15 cellular contexts compared by ENCODE assay signal in genomic region chr1:15459771-15460719, GRCh38. TPM values are rescaled to one million over a fixed set of nuclear protein-coding genes. Genes with fewer than 3 reads are reported as not detected.
DNase-seq lines count a peak whose midpoint lies in the region; ATAC-seq lines count a peak whose summit lies in the region.
"Had no signal": no experiment of that assay in that cellular context is flagged by ENCODE, and none has a peak within 500 bp of the region (broad histone marks: within the 10 kb centered on the region; RNA-seq: fewer than 3 reads in every experiment).

No MANE protein-coding gene starts in this region.

- H3K4me1 ChIP-seq in GM23248 (ENCODE audit: insufficient read depth) (peaks cover 13% of the 10 kb centered on the region; the same call in 1 of the 2 replicates), adipocyte (ENCODE audit: control insufficient read depth, insufficient read depth, low read length) (peaks cover 21% of the 10 kb centered on the region), trophoblast cell (ENCODE audit: control insufficient read depth in 1 of 2, insufficient read depth in 2 of 2, low read length in 2 of 2) (peaks cover 0 to 7% of the 10 kb centered on the region in 2 experiments)

- no peaks in the 10 kb centered on the region for H3F3A ChIP-seq in GM23248 (ENCODE audit: insufficient read depth)

- no peak overlapping the region for H4K91ac ChIP-seq in trophoblast cell (ENCODE audit: low read depth, low read length)

- H3K79me1 ChIP-seq in trophoblast cell (ENCODE audit: low read length): no peaks in the 10 kb centered on the region

- no peaks in the 10 kb centered on the region for H3K9me3 Mint-ChIP-seq in stimulated activated naive CD8-positive, alpha-beta T cell treated with anti-CD3 and anti-CD28 coated beads, Interleukin-15, amount 100 ng/mL, for 72 hours
- H3K9me3 Mint-ChIP-seq: endodermal cell, type B pancreatic cell had no signal

- H4K20me1 ChIP-seq in GM23248 (ENCODE audit: insufficient read depth): no peaks in the 10 kb centered on the region

- H3K4me1 Mint-ChIP-seq in stimulated activated naive CD8-positive, alpha-beta T cell treated with anti-CD3 and anti-CD28 coated beads, Interleukin-15, amount 100 ng/mL, for 72 hours: no peaks in the 10 kb centered on the region

- no peak overlapping the region for H2BK120ac ChIP-seq in trophoblast cell (ENCODE audit: insufficient read depth, low read length, poor library complexity)

- H3K4ac ChIP-seq in trophoblast cell (ENCODE audit: low read depth, low read length): no peak overlapping the region

- WGBS in GM23248 (ENCODE audit: low coverage in 1 of 2, low lambda C conversion rate in 2 of 2, missing lambda C conversion rate in 2 of 2), 2 experiments: 9% methylated on average over 10 of the region's 10 CpGs
- no CpG with 5 or more reads among the region's 10 CpGs for WGBS in trophoblast cell (ENCODE audit: extremely low coverage, insufficient coverage, insufficient read length)

- H3K9me3 ChIP-seq in GM23248 (ENCODE audit: low read depth): no peaks in the 10 kb centered on the region
- H3K9me3 ChIP-seq in adipocyte (ENCODE audit: control insufficient read depth, low read length): no peaks in the 10 kb centered on the region
- no peaks in the 10 kb centered on the region for H3K9me3 ChIP-seq in trophoblast cell (ENCODE audit: insufficient read depth, low read depth, low read length)
- H3K9me3 ChIP-seq: heart left ventricle had no signal

- H2AK5ac ChIP-seq in trophoblast cell (ENCODE audit: low read length): no peak overlapping the region

- no peak overlapping the region for H3K4me2 ChIP-seq in GM23248 (ENCODE audit: unreplicated experiment)
- H3K4me2 ChIP-seq in trophoblast cell (ENCODE audit: low read length): no peak overlapping the region

- in situ Hi-C loops in GM23248 (cut with MboI): no loop called here

- H3K27ac Mint-ChIP-seq in stimulated activated naive CD8-positive, alpha-beta T cell treated with anti-CD3 and anti-CD28 coated beads, Interleukin-15, amount 100 ng/mL, for 72 hours: no peak overlapping the region
- H3K27ac Mint-ChIP-seq: endodermal cell, type B pancreatic cell had no signal

- peaks cover 7% of the 10 kb centered on the region for H3K27me3 Mint-ChIP-seq in stimulated activated naive CD8-positive, alpha-beta T cell treated with anti-CD3 and anti-CD28 coated beads, Interleukin-15, amount 100 ng/mL, for 72 hours
- H3K27me3 Mint-ChIP-seq: type B pancreatic cell had no signal

- no peak overlapping the region for H3K18ac ChIP-seq in trophoblast cell (ENCODE audit: low read length)

- no peak overlapping the region for H3K4me3 Mint-ChIP-seq in stimulated activated naive CD8-positive, alpha-beta T cell treated with anti-CD3 and anti-CD28 coated beads, Interleukin-15, amount 100 ng/mL, for 72 hours
- H3K4me3 Mint-ChIP-seq: endodermal cell, type B pancreatic cell had no signal

- H3K79me2 ChIP-seq in GM23248 (ENCODE audit: insufficient read depth): no peaks in the 10 kb centered on the region
- H3K79me2 ChIP-seq in trophoblast cell (ENCODE audit: control insufficient read depth, insufficient read depth, low read length, poor library complexity): no peaks in the 10 kb centered on the region

- H3K4me3 ChIP-seq in GM23248 (no peak overlapping the region), adipocyte (ENCODE audit: low read length) (no peak overlapping the region), trophoblast cell (ENCODE audit: low read depth, low read length) (no peak overlapping the region)
- H3K4me3 ChIP-seq: heart left ventricle had no signal

- no peak overlapping the region for H3K23ac ChIP-seq in trophoblast cell (ENCODE audit: low read length)

- H3K9ac ChIP-seq in GM23248 (no peak overlapping the region), adipocyte (ENCODE audit: low read length) (no peak overlapping the region), trophoblast cell (ENCODE audit: low read length) (peak overlapping the region; percentile 19)

- H3K14ac ChIP-seq in trophoblast cell (ENCODE audit: low read length): no peak overlapping the region

- no peak overlapping the region for H2BK12ac ChIP-seq in trophoblast cell (ENCODE audit: low read length)

- no peak overlapping the region for H4K12ac ChIP-seq in trophoblast cell (ENCODE audit: low read depth, low read length)

- H3K36me3 ChIP-seq in GM23248 (ENCODE audit: low read depth) (no peaks in the 10 kb centered on the region), adipocyte (ENCODE audit: control insufficient read depth, insufficient read depth, low read length, severe bottlenecking) (no peaks in the 10 kb centered on the region), trophoblast cell (ENCODE audit: control insufficient read depth in 1 of 2, insufficient read depth in 2 of 2, low read length in 2 of 2) (no peaks in the 10 kb centered on the region)
- H3K36me3 ChIP-seq: heart left ventricle had no signal

- H3K27ac ChIP-seq in GM23248: no peak overlapping the region
- H3K27ac ChIP-seq in trophoblast cell (ENCODE audit: low read depth, low read length): no peak overlapping the region
- H3K27ac ChIP-seq: heart left ventricle had no signal

- H3K9me2 ChIP-seq in GM23248 (ENCODE audit: insufficient read depth): no peaks in the 10 kb centered on the region

- H2BK5ac ChIP-seq in trophoblast cell (ENCODE audit: low read depth, low read length, poor library complexity): no peak overlapping the region

- DNase-seq in GM23248 (peak; percentile 52), NCI-H1694 treated with DMSO at 0.1 percent for 48 hours (lab: John Stamatoyannopoulos, UW) (peak; percentile 80), adipocyte (ENCODE audit: low read depth) (peak; percentile 49), trophoblast cell (peak in 1 of 2 donors; percentile 23), dedifferentiated amniotic fluid mesenchymal stem cell (ENCODE audit: extremely low spot score) (no peak), cerebellar cortex (ENCODE audit: low spot score) (no peak), SW 1271 (lab: John Stamatoyannopoulos, UW) (no peak)
- DNase-seq in stimulated activated naive CD8-positive, alpha-beta T cell treated with anti-CD3 and anti-CD28 coated beads, Interleukin-15, amount 100 ng/mL, for 72 hours: no peak
- DNase-seq: activated CD4-positive, CD25-positive, alpha-beta regulatory T cell; activated T-cell treated with anti-CD3 and anti-CD28 coated beads, Interleukin-2, amount 50 U/mL, for 1 hour; endodermal cell; left ventricle myocardium superior; NCI-H345 had no signal

- no peak overlapping the region for H2AFZ ChIP-seq in GM23248
- no peak overlapping the region for H2AFZ ChIP-seq in trophoblast cell (ENCODE audit: insufficient read depth, low read length, poor library complexity)

- H3K27me3 ChIP-seq in GM23248 (replicated peaks; ENCODE audit: insufficient read depth) (no peaks in the 10 kb centered on the region), adipocyte (replicated peaks; ENCODE audit: control insufficient read depth, insufficient read depth, low read length) (no peaks in the 10 kb centered on the region), trophoblast cell (ENCODE audit: insufficient read depth, low read length) (no peaks in the 10 kb centered on the region)

- H4K8ac ChIP-seq in trophoblast cell (ENCODE audit: low read depth, low read length): no peak overlapping the region

- no peak for ATAC-seq in stimulated activated naive CD8-positive, alpha-beta T cell treated with anti-CD3 and anti-CD28 coated beads, Interleukin-15, amount 100 ng/mL, for 72 hours
- ATAC-seq: heart left ventricle, left ventricle myocardium superior had no signal

RNA-seq across cellular contexts. Expression of gene CELA2A, which starts 3.5 kb away (rescaled TPM):
- total RNA-seq in GM23248 (2014; rRNA removed; shearing (Covaris generic)): not detected in 2 replicates
- polyA plus RNA-seq in GM23248 (2016; fragmentation: Nextera tagmentation; extraction: Ambion mirVana): not detected in 2 replicates
- not detected in 2 replicates for polyA plus RNA-seq in trophoblast cell (2013)
- total RNA-seq: endodermal cell, left ventricle myocardium superior had no signal
- polyA plus RNA-seq: heart left ventricle had no signal

RNA-seq across cellular contexts. Expression of gene CELA2B, which starts 15.9 kb away (rescaled TPM):
- total RNA-seq in GM23248 (2014; rRNA removed; shearing (Covaris generic)): not detected in 2 replicates
- polyA plus RNA-seq in GM23248 (2016; fragmentation: Nextera tagmentation; extraction: Ambion mirVana): not detected in 2 replicates
- polyA plus RNA-seq in trophoblast cell (2013): not detected in 2 replicates
- total RNA-seq: endodermal cell, heart left ventricle, left ventricle myocardium superior had no signal
- polyA plus RNA-seq: heart left ventricle had no signal

RNA-seq across cellular contexts. Expression of gene CTRC, which starts 21.8 kb away (rescaled TPM):
- total RNA-seq in GM23248 (2014; rRNA removed; shearing (Covaris generic)): not detected in 2 replicates
- not detected in 2 replicates for polyA plus RNA-seq in GM23248 (2016; fragmentation: Nextera tagmentation; extraction: Ambion mirVana)
- 0.14 and 0.15 TPM in 2 replicates for polyA plus RNA-seq in trophoblast cell (2013)
- total RNA-seq: endodermal cell, left ventricle myocardium superior had no signal
- polyA plus RNA-seq: heart left ventricle had no signal

RNA-seq across cellular contexts. Expression of gene EFHD2, which starts 50.4 kb away (rescaled TPM):
- 49.9 and 56.3 TPM in 2 replicates for total RNA-seq in GM23248 (2014; rRNA removed; shearing (Covaris generic))
- 53.1 and 56.1 TPM in 2 replicates for polyA plus RNA-seq in GM23248 (2016; fragmentation: Nextera tagmentation; extraction: Ambion mirVana)
- 29.1 and 29.8 TPM in 2 replicates for polyA plus RNA-seq in trophoblast cell (2013)

Comparison
In these comparisons a context has a peak if more than half of its experiments do, and no peak if none do; other contexts are left out.
1. DNase-seq: peak in GM23248 (single experiment), NCI-H1694 treated with DMSO at 0.1 percent for 48 hours (single experiment) and adipocyte (single experiment); none in stimulated activated naive CD8-positive, alpha-beta T cell treated with anti-CD3 and anti-CD28 coated beads, Interleukin-15, amount 100 ng/mL, for 72 hours (0 of 2), dedifferentiated amniotic fluid mesenchymal stem cell (single experiment), cerebellar cortex (single experiment) and SW 1271 (0 of 2).